Comparison of ENCODE assay signal across 1 cellular context in genomic region chr11:85627998-85628770, GRCh38.
A peak's percentile ranks its signal among the peaks of the same experiment; 100 is the strongest.
TF ChIP-seq lines count a peak whose summit lies in the region.

TMEM126B (plus strand) TSS chr11:85628593; CDS start chr11:85628608, 15 bp downstream.

TF ChIP-seq in HepG2, 621 proteins besides CTCF, POLR2A, EP300 and RAD21 (continued from another document and continues in another):
- peak; percentile 51; the same call in 1 of the 2 replicates for TF ChIP-seq ZNF609 (CRISPR knock-in tag; IDR thresholded peaks at IDR 0.05; ENCODE audit: borderline replicate concordance)
- TF ChIP-seq GABPB1 (CRISPR knock-in tag; IDR thresholded peaks at IDR 0.05): peak; percentile 87
- TF ChIP-seq KMT2A (CRISPR knock-in tag; IDR thresholded peaks at IDR 0.05): peak; percentile 89
- TF ChIP-seq MYNN (CRISPR knock-in tag; IDR thresholded peaks at IDR 0.05; ENCODE audit: low read depth): no peak
- TF ChIP-seq ZNF674 (CRISPR knock-in tag; IDR thresholded peaks at IDR 0.05; ENCODE audit: low read depth): 0 out of 2 replicates have a peak, but pooled peaks have one; percentile 35
- no peak for TF ChIP-seq POLR2AphosphoS2 (IDR thresholded peaks at IDR 0.05; ENCODE audit: low read depth, low read length)
- TF ChIP-seq ARID2 (CRISPR knock-in tag; IDR thresholded peaks at IDR 0.05; ENCODE audit: borderline replicate concordance): peak; percentile 79
- TF ChIP-seq KDM2A (CRISPR knock-in tag; IDR thresholded peaks at IDR 0.05; ENCODE audit: borderline replicate concordance, low read depth): peak; percentile 57; the same call in 1 of the 2 replicates
- no peak for TF ChIP-seq ZNF30 (CRISPR knock-in tag; IDR thresholded peaks at IDR 0.05)
- TF ChIP-seq HMGXB4 (CRISPR knock-in tag; IDR thresholded peaks at IDR 0.05; ENCODE audit: borderline replicate concordance in 1 of 2, low read depth in 1 of 2): peak in 1 of 2 experiments; percentile 66; a peak in 2 of 4 replicates
- TF ChIP-seq FOXP1 (IDR thresholded peaks at IDR 0.05): no peak
- 0 out of 2 replicates have a peak, but pooled peaks have one; percentile 9 for TF ChIP-seq FOXP1 (CRISPR knock-in tag; IDR thresholded peaks at IDR 0.05)
- peak; percentile 37; the same call in 1 of the 2 replicates for TF ChIP-seq GABPA (IDR thresholded peaks at IDR 0.05; ENCODE audit: low read depth, low read length)
- peak; percentile 78 for TF ChIP-seq GABPA (CRISPR knock-in tag; IDR thresholded peaks at IDR 0.05; ENCODE audit: low read depth)
- peak; percentile 60; the same call in 1 of the 2 replicates for TF ChIP-seq ZNF232 (CRISPR knock-in tag; IDR thresholded peaks at IDR 0.05; ENCODE audit: borderline replicate concordance)
- peak; percentile 96 for TF ChIP-seq TFDP2 (CRISPR knock-in tag; IDR thresholded peaks at IDR 0.05)
- peak; percentile 83 for TF ChIP-seq REPIN1 (CRISPR knock-in tag; IDR thresholded peaks at IDR 0.05; ENCODE audit: borderline replicate concordance, low read depth)
- TF ChIP-seq KDM5A (IDR thresholded peaks at IDR 0.05; ENCODE audit: borderline replicate concordance, low read length): peak; percentile 92
- TF ChIP-seq ZNF275 (CRISPR knock-in tag; IDR thresholded peaks at IDR 0.05; ENCODE audit: borderline replicate concordance): peak; percentile 83; the same call in 1 of the 2 replicates
- peak; percentile 86 for TF ChIP-seq ZGPAT (CRISPR knock-in tag; IDR thresholded peaks at IDR 0.05)
- TF ChIP-seq ZNF772 (CRISPR knock-in tag; IDR thresholded peaks at IDR 0.05): no peak
- TF ChIP-seq PHF8 (CRISPR knock-in tag; IDR thresholded peaks at IDR 0.05): peak; percentile 80
- no peak for TF ChIP-seq FOXP4 (CRISPR knock-in tag; IDR thresholded peaks at IDR 0.05)
- 0 out of 2 replicates have a peak, but pooled peaks have one; percentile 19 for TF ChIP-seq CREB1 (IDR thresholded peaks at IDR 0.05)
- 0 out of 2 replicates have a peak, but pooled peaks have one; percentile 59 for TF ChIP-seq CREB1 (CRISPR knock-in tag; IDR thresholded peaks at IDR 0.05)
- peak; percentile 31; the same call in 1 of the 2 replicates for TF ChIP-seq ZNF616 (CRISPR knock-in tag; IDR thresholded peaks at IDR 0.05; ENCODE audit: low read depth)
- peak; percentile 77 for TF ChIP-seq IRF2 (CRISPR knock-in tag; IDR thresholded peaks at IDR 0.05)
- TF ChIP-seq TRAFD1 (CRISPR knock-in tag; IDR thresholded peaks at IDR 0.05; ENCODE audit: borderline replicate concordance): no peak
- TF ChIP-seq TMF1 (CRISPR knock-in tag; IDR thresholded peaks at IDR 0.05; ENCODE audit: low read depth): no peak
- peak; percentile 32 for TF ChIP-seq HDAC2 (CRISPR knock-in tag; IDR thresholded peaks at IDR 0.05)
- TF ChIP-seq TARDBP (CRISPR knock-in tag; IDR thresholded peaks at IDR 0.05): peak; percentile 62; the same call in 1 of the 2 replicates
- TF ChIP-seq SOX13 (IDR thresholded peaks at IDR 0.05): no peak
- 0 out of 4 replicates have a peak, but pooled peaks of 1 of the 2 experiments have one; percentile 38 for TF ChIP-seq SOX13 (CRISPR knock-in tag; conservative IDR thresholded peaks at IDR 0.05 in 1 of 2, IDR thresholded peaks at IDR 0.05 in 1 of 2)
- peak; percentile 85 for TF ChIP-seq POLR2G (IDR thresholded peaks at IDR 0.05; ENCODE audit: low read depth, low read length)
- TF ChIP-seq ZNF619 (CRISPR knock-in tag; IDR thresholded peaks at IDR 0.05): peak; percentile 33; the same call in 1 of the 2 replicates
- peak; percentile 15 for TF ChIP-seq ZNF18 (CRISPR knock-in tag; IDR thresholded peaks at IDR 0.05; ENCODE audit: insufficient replicate concordance)
- TF ChIP-seq ZNF263 (CRISPR knock-in tag; IDR thresholded peaks at IDR 0.05): no peak
- TF ChIP-seq ZSCAN21 (CRISPR knock-in tag; IDR thresholded peaks at IDR 0.05; ENCODE audit: borderline replicate concordance): 0 out of 2 replicates have a peak, but pooled peaks have one; percentile 38
- 0 out of 2 replicates have a peak, but pooled peaks have one; percentile 55 for TF ChIP-seq SNAPC5 (CRISPR knock-in tag; IDR thresholded peaks at IDR 0.05; ENCODE audit: borderline replicate concordance)
- TF ChIP-seq HNRNPLL (IDR thresholded peaks at IDR 0.05; ENCODE audit: low read depth, low read length, poor library complexity, severe bottlenecking): peak; percentile 70
- 0 out of 2 replicates have a peak, but pooled peaks have one; percentile 33 for TF ChIP-seq ZNF362 (CRISPR knock-in tag; IDR thresholded peaks at IDR 0.05; ENCODE audit: borderline replicate concordance)
- 0 out of 2 replicates have a peak, but pooled peaks have one; percentile 36 for TF ChIP-seq ZNF510 (CRISPR knock-in tag; IDR thresholded peaks at IDR 0.05; ENCODE audit: low read depth)
- peak; percentile 68; the same call in 1 of the 2 replicates for TF ChIP-seq ZNF343 (CRISPR knock-in tag; IDR thresholded peaks at IDR 0.05)
- peak; percentile 50; the same call in 1 of the 2 replicates for TF ChIP-seq NCOR1 (IDR thresholded peaks at IDR 0.05; ENCODE audit: borderline replicate concordance, low read length)
- TF ChIP-seq ARNTL (CRISPR knock-in tag; IDR thresholded peaks at IDR 0.05): 0 out of 2 replicates have a peak, but pooled peaks have one; percentile 8
